ENCODE assay signal across 22 cellular contexts in the genomic region with DNA sequence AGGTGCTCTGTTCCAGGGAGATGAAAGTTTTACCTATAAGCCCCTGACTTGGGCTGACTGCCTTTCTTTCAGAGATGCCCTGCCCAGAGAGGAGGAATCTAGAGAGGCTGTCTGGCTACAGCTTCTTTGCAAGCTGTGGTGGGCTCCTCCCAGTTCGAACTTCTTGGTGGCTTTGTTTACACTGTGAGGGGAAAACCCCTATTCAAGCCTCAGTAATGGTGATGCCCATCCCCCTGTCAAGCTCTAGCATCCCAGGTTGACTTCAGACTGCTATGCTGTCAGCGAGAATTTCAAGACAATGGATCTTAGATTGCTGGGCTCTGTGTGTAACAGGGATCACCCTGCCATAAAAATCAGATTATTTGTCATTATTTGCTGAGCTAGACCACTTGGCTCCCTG.
"Had no signal": no experiment of that assay in that cellular context is flagged by ENCODE, and none has a peak within 500 bp of the region (broad histone marks: within the 10 kb centered on the region; RNA-seq: fewer than 3 reads in every experiment).

No MANE protein-coding gene starts in this region.

- H3K4me3 ChIP-seq: colonic mucosa, esophagus squamous epithelium, lung, ovary, right lobe of liver, thoracic aorta, tibial nerve, upper lobe of left lung had no signal

- H3K36me3 Mint-ChIP-seq: memory B cell; mesothelial cell of epicardium; naive thymus-derived CD4-positive, alpha-beta T cell; stimulated activated naive B cell treated with anti-CD40 and anti-IgM and Interleukin-4, amounts not matched to agents 10 μg/mL and 1 μg/mL and 100 μg/mL, for 72 hours had no signal

- H3K27me3 ChIP-seq: colonic mucosa, esophagus squamous epithelium, ovary, right lobe of liver, tibial nerve, upper lobe of left lung had no signal

- H3K27me3 Mint-ChIP-seq: dendritic cell treated with granulocyte-macrophage colony-stimulating factor and Interleukin-4, amounts not matched to agents 40 ng/mL and 50 ng/mL, for 4 days had no signal

- H3K9me3 ChIP-seq: colonic mucosa, esophagus squamous epithelium, ovary, right lobe of liver, thoracic aorta, upper lobe of left lung had no signal

- H3K4me3 Mint-ChIP-seq: dendritic cell treated with granulocyte-macrophage colony-stimulating factor and Interleukin-4, amounts not matched to agents 40 ng/mL and 50 ng/mL, for 4 days; memory B cell; mesothelial cell of epicardium; naive thymus-derived CD4-positive, alpha-beta T cell; nephron; stimulated activated naive B cell treated with anti-CD40 and anti-IgM and Interleukin-4, amounts not matched to agents 10 μg/mL and 1 μg/mL and 100 μg/mL, for 72 hours; stimulated activated naive CD8-positive, alpha-beta T cell treated with anti-CD3 and anti-CD28 coated beads, Interleukin-15, Interleukin-2, amounts not matched to agents 100 ng/mL and 50 ng/mL, for 24 hours had no signal

- H3K4me1 Mint-ChIP-seq: memory B cell; mesothelial cell of epicardium; stimulated activated naive B cell treated with anti-CD40 and anti-IgM and Interleukin-4, amounts not matched to agents 10 μg/mL and 1 μg/mL and 100 μg/mL, for 72 hours had no signal

- H3K27ac Mint-ChIP-seq: dendritic cell treated with granulocyte-macrophage colony-stimulating factor and Interleukin-4, amounts not matched to agents 40 ng/mL and 50 ng/mL, for 4 days; memory B cell; mesothelial cell of epicardium; naive thymus-derived CD4-positive, alpha-beta T cell; nephron; stimulated activated naive B cell treated with anti-CD40 and anti-IgM and Interleukin-4, amounts not matched to agents 10 μg/mL and 1 μg/mL and 100 μg/mL, for 72 hours; stimulated activated naive CD8-positive, alpha-beta T cell treated with anti-CD3 and anti-CD28 coated beads, Interleukin-15, Interleukin-2, amounts not matched to agents 100 ng/mL and 50 ng/mL, for 24 hours had no signal

- DNase-seq: colonic mucosa; effector CD8-positive, alpha-beta T cell; esophagus squamous epithelium; foreskin melanocyte; naive thymus-derived CD4-positive, alpha-beta T cell; occipital lobe; ovary; right lobe of liver; small intestine; stimulated activated CD4-positive, alpha-beta T cell treated with anti-CD3 and anti-CD28 coated beads, Interleukin-15, amount 100 ng/mL, for 24 hours; stimulated activated CD4-positive, alpha-beta T cell treated with anti-CD3 and anti-CD28 coated beads, Interleukin-2, amount 100 ng/mL, for 48 hours; stimulated activated naive B cell treated with anti-CD40 and anti-IgM and Interleukin-4, amounts not matched to agents 10 μg/mL and 1 μg/mL and 100 μg/mL, for 72 hours; upper lobe of left lung had no signal

- ATAC-seq: left lobe of liver; naive thymus-derived CD4-positive, alpha-beta T cell; right lobe of liver; stimulated activated naive B cell treated with anti-CD40 and anti-IgM and Interleukin-4, amounts not matched to agents 10 μg/mL and 1 μg/mL and 100 μg/mL, for 72 hours had no signal

- H3K9me3 Mint-ChIP-seq: memory B cell; stimulated activated naive B cell treated with anti-CD40 and anti-IgM and Interleukin-4, amounts not matched to agents 10 μg/mL and 1 μg/mL and 100 μg/mL, for 72 hours; stimulated activated naive CD8-positive, alpha-beta T cell treated with anti-CD3 and anti-CD28 coated beads, Interleukin-15, Interleukin-2, amounts not matched to agents 100 ng/mL and 50 ng/mL, for 24 hours had no signal

- H3K4me1 ChIP-seq: colonic mucosa, esophagus squamous epithelium, right lobe of liver, tibial nerve, upper lobe of left lung had no signal

- H3K27ac ChIP-seq: colonic mucosa, esophagus squamous epithelium, ovary, right lobe of liver, thoracic aorta, tibial nerve, upper lobe of left lung had no signal

- H3K36me3 ChIP-seq: colonic mucosa, esophagus squamous epithelium, ovary, right lobe of liver, thoracic aorta, tibial nerve, upper lobe of left lung had no signal
